ENCODE assay signal across 12 cellular contexts in genomic region chr13:61286148-61286745, GRCh38.
A peak's percentile ranks its signal among the peaks of the same experiment; 100 is the strongest.
DNase-seq lines count a peak whose midpoint lies in the region; ATAC-seq and TF ChIP-seq lines count a peak whose summit lies in the region.
"Had no signal": no experiment of that assay in that cellular context is flagged by ENCODE, and none has a peak within 500 bp of the region (broad histone marks: within the 10 kb centered on the region; RNA-seq: fewer than 3 reads in every experiment).

No MANE protein-coding gene starts in this region.

- peak; percentile 43 for ATAC-seq in GM21786 (IDR thresholded peaks at IDR 0.05; ENCODE audit: unreplicated experiment)
- no peak for ATAC-seq in activated T-cell treated with anti-CD3 and anti-CD28 coated beads, Interleukin-2, amount 50 U/mL, for 4 hours

- intact Hi-C loops in adrenal gland (cut with DNase I): no loop called here

- no peaks in the 10 kb centered on the region for H3K27me3 ChIP-seq in adrenal gland
- H3K27me3 ChIP-seq: vagina had no signal

- H3K9me3 ChIP-seq in adrenal gland (replicated peaks in 1 of 3): no peaks in the 10 kb centered on the region
- H3K9me3 ChIP-seq: vagina had no signal

- DNase-seq in COR-L47 (lab: John Stamatoyannopoulos, UW): peak; percentile 75
- peak; percentile 77 for DNase-seq in NCI-H748 (lab: John Stamatoyannopoulos, UW; ENCODE audit: unreplicated experiment)
- DNase-seq in globus pallidus (ENCODE audit: low spot score): peak; percentile 4
- no peak for DNase-seq in activated T-cell treated with anti-CD3 and anti-CD28 coated beads, Interleukin-2, amount 50 U/mL, for 4 hours
- DNase-seq in adrenal gland: no peak
- DNase-seq in GM03348 (ENCODE audit: low spot score): no peak
- no peak for DNase-seq in activated CD4-positive, alpha-beta T cell treated with anti-CD3 and anti-CD28 coated beads, Interleukin-2, amount 50 U/mL, for 4 hours
- DNase-seq: effector CD4-positive, alpha-beta T cell; NCI-H2227 treated with DMSO at 0.1 percent for 48 hours had no signal

- no peaks in the 10 kb centered on the region for H3K4me1 Mint-ChIP-seq in activated T-cell treated with anti-CD3 and anti-CD28 coated beads, Interleukin-2, amount 50 U/mL, for 4 hours (ENCODE audit: low read depth)
- H3K4me1 Mint-ChIP-seq: memory B cell had no signal

- no peak for TF ChIP-seq POLR2A in adrenal gland (IDR thresholded peaks at IDR 0.05)

- H3K9me3 Mint-ChIP-seq in activated T-cell treated with anti-CD3 and anti-CD28 coated beads, Interleukin-2, amount 50 U/mL, for 4 hours: peaks cover 10% of the 10 kb centered on the region

- TF ChIP-seq CTCF in adrenal gland (IDR thresholded peaks at IDR 0.05): peak in 1 of 6 experiments; percentile 9

- WGBS in adrenal gland, 4 donors: 54 to 61% (median 57%) methylated on average over 4 of the region's 4 CpGs

- no peak overlapping the region for H3K4me3 Mint-ChIP-seq in activated T-cell treated with anti-CD3 and anti-CD28 coated beads, Interleukin-2, amount 50 U/mL, for 4 hours
- H3K4me3 Mint-ChIP-seq: memory B cell had no signal

- H3K4me3 ChIP-seq in adrenal gland: no peak overlapping the region
- H3K4me3 ChIP-seq: vagina had no signal

- no peaks in the 10 kb centered on the region for H3K36me3 Mint-ChIP-seq in activated T-cell treated with anti-CD3 and anti-CD28 coated beads, Interleukin-2, amount 50 U/mL, for 4 hours (ENCODE audit: insufficient read depth)
- H3K36me3 Mint-ChIP-seq: memory B cell had no signal

- no peaks in the 10 kb centered on the region for H3K4me1 ChIP-seq in adrenal gland (replicated peaks in 1 of 2)
- H3K4me1 ChIP-seq: vagina had no signal

- H3K36me3 ChIP-seq in adrenal gland (replicated peaks in 1 of 2): no peaks in the 10 kb centered on the region
- H3K36me3 ChIP-seq: vagina had no signal

- no peak overlapping the region for H3K27ac ChIP-seq in adrenal gland
- H3K27ac ChIP-seq: vagina had no signal

- no peaks in the 10 kb centered on the region for H3K27me3 Mint-ChIP-seq in activated T-cell treated with anti-CD3 and anti-CD28 coated beads, Interleukin-2, amount 50 U/mL, for 4 hours (ENCODE audit: low read depth)
- H3K27me3 Mint-ChIP-seq: memory B cell had no signal

Comparison
In these comparisons a context has a peak if more than half of its experiments do, and no peak if none do; other contexts are left out.
1. DNase-seq: peak in COR-L47 (single experiment), NCI-H748 (single experiment) and globus pallidus (single experiment); none in activated T-cell treated with anti-CD3 and anti-CD28 coated beads, Interleukin-2, amount 50 U/mL, for 4 hours (single experiment), adrenal gland (0 of 7), GM03348 (single experiment) and activated CD4-positive, alpha-beta T cell treated with anti-CD3 and anti-CD28 coated beads, Interleukin-2, amount 50 U/mL, for 4 hours (0 of 2).